9 cellular contexts compared by ENCODE assay signal in genomic region chr2:131504082-131504750, GRCh38. TPM values are rescaled to one million over a fixed set of nuclear protein-coding genes. Genes with fewer than 3 reads are reported as not detected.
"Had no signal": no experiment of that assay in that cellular context is flagged by ENCODE, and none has a peak within 500 bp of the region (broad histone marks: within the 10 kb centered on the region; RNA-seq: fewer than 3 reads in every experiment).

No MANE protein-coding gene starts in this region.

RNA-seq across cellular contexts. Expression of gene TUBA3D, which starts 28.3 kb away (rescaled TPM):
- total RNA-seq: activated naive CD4-positive, alpha-beta T cell treated with anti-CD3 and anti-CD28 coated beads for 36 hours; adrenal gland; ascending aorta; dermis microvascular lymphatic vessel endothelial cell; esophagus muscularis mucosa; frontal cortex; temporal lobe; transverse colon had no signal
- polyA plus RNA-seq: neural cell had no signal
